8 cellular contexts compared by ENCODE assay signal in genomic region chr12:104456950-104457745, GRCh38. TPM values are rescaled to one million over a fixed set of nuclear protein-coding genes. Genes with fewer than 3 reads are reported as not detected.
DNase-seq lines count a peak whose midpoint lies in the region; ATAC-seq and TF ChIP-seq lines count a peak whose summit lies in the region.

No MANE protein-coding gene starts in this region.

- no peaks in the 10 kb centered on the region for H3K36me3 Mint-ChIP-seq in neural crest cell (ENCODE audit: low read depth)

- H3K9ac ChIP-seq in DND-41 (ENCODE audit: low read depth, low read length): peak overlapping the region; percentile 98
- peak overlapping the region; percentile 68 for H3K9ac ChIP-seq in HUES6 (ENCODE audit: low read length)

- no peak overlapping the region for H2AFZ ChIP-seq in DND-41 (ENCODE audit: low read depth, low read length)

- H3K27ac Mint-ChIP-seq in neural crest cell (ENCODE audit: unreplicated experiment): peak overlapping the region; percentile 83

- peaks cover 44% of the 10 kb centered on the region for H3K36me3 ChIP-seq in DND-41 (ENCODE audit: insufficient read depth, low read length)
- no peaks in the 10 kb centered on the region for H3K36me3 ChIP-seq in HUES6 (ENCODE audit: control insufficient read depth, insufficient read depth, low read length)
- no peaks in the 10 kb centered on the region for H3K36me3 ChIP-seq in Peyer's patch
- no peaks in the 10 kb centered on the region for H3K36me3 ChIP-seq in upper lobe of left lung

- H3K4me1 ChIP-seq in DND-41 (ENCODE audit: insufficient read depth, low read length) (peaks cover 43% of the 10 kb centered on the region), HUES6 (ENCODE audit: control insufficient read depth, insufficient read depth, low read length) (peaks cover 38% of the 10 kb centered on the region), Peyer's patch (peaks cover 0 to 17% (median 0%) of the 10 kb centered on the region in 4 donors), foreskin keratinocyte (peaks cover 22% of the 10 kb centered on the region), upper lobe of left lung (peaks cover 23 to 40% (median 35%) of the 10 kb centered on the region in 4 donors)

- no peaks in the 10 kb centered on the region for H3K9me3 ChIP-seq in DND-41 (ENCODE audit: insufficient read depth, low read length, severe bottlenecking)
- no peaks in the 10 kb centered on the region for H3K9me3 ChIP-seq in HUES6 (ENCODE audit: control insufficient read depth, insufficient read depth, low read depth, low read length)
- H3K9me3 ChIP-seq in Peyer's patch: no peaks in the 10 kb centered on the region
- H3K9me3 ChIP-seq in upper lobe of left lung: no peaks in the 10 kb centered on the region

- 1 to 3% methylated on average over 29 to 58 of the region's 71 CpGs for WGBS in upper lobe of left lung, 2 donors

- peak in 1 of 2 donors; percentile 26 for TF ChIP-seq POLR2A in Peyer's patch (IDR thresholded peaks at IDR 0.05)
- TF ChIP-seq POLR2A in upper lobe of left lung (IDR thresholded peaks at IDR 0.05): peak in 3 of 4 donors; percentile 13 to 92 (median 75)

- peak overlapping the region; percentile 83 for H3K4me2 ChIP-seq in DND-41 (ENCODE audit: insufficient read depth, low read length)

- DNase-seq in DND-41: peak; percentile 68
- peak; percentile 60 to 89 (median 82) for DNase-seq in Peyer's patch
- peak; percentile 10 to 41 (median 26) for DNase-seq in activated naive CD4-positive, alpha-beta T cell (lab: John Stamatoyannopoulos, UW)
- peak; percentile 61 to 78 for DNase-seq in foreskin keratinocyte
- DNase-seq in neural crest cell (ENCODE audit: low read depth, low spot score): peak; percentile 57
- DNase-seq in upper lobe of left lung: peak in 1 of 2 donors; percentile 73

- H3K9me3 Mint-ChIP-seq in neural crest cell: no peaks in the 10 kb centered on the region

- no peak for TF ChIP-seq EP300 in upper lobe of left lung (IDR thresholded peaks at IDR 0.05)

- H3K79me2 ChIP-seq in DND-41 (ENCODE audit: insufficient read depth, low read length): peaks cover 62% of the 10 kb centered on the region

- H3K27me3 ChIP-seq in DND-41 (ENCODE audit: insufficient read depth, low read length, poor library complexity): no peaks in the 10 kb centered on the region
- peaks cover 27% of the 10 kb centered on the region for H3K27me3 ChIP-seq in HUES6 (ENCODE audit: control insufficient read depth, insufficient read depth, low read length)
- H3K27me3 ChIP-seq in Peyer's patch: no peaks in the 10 kb centered on the region
- H3K27me3 ChIP-seq in foreskin keratinocyte: no peaks in the 10 kb centered on the region
- no peaks in the 10 kb centered on the region for H3K27me3 ChIP-seq in upper lobe of left lung

- peak; percentile 65 for TF ChIP-seq CTCF in DND-41 (IDR thresholded peaks at IDR 0.05; ENCODE audit: borderline replicate concordance, extremely low read depth, low read length, poor library complexity, severe bottlenecking)
- peak in 5 of 6 experiments; percentile 19 to 43 (median 21) for TF ChIP-seq CTCF in Peyer's patch (IDR thresholded peaks at IDR 0.05)
- peak; percentile 67 for TF ChIP-seq CTCF in foreskin keratinocyte (conservative IDR thresholded peaks at IDR 0.05)
- peak; percentile 61 for TF ChIP-seq CTCF in neural crest cell (conservative IDR thresholded peaks at IDR 0.05)
- peak in 4 of 6 experiments; percentile 15 to 38 (median 32) for TF ChIP-seq CTCF in upper lobe of left lung (IDR thresholded peaks at IDR 0.05)

- H3K27ac ChIP-seq in DND-41 (ENCODE audit: low read length) (peak overlapping the region; percentile 91), HUES6 (ENCODE audit: low read depth, low read length) (peak overlapping the region; percentile 31; the same call in 1 of the 2 replicates), Peyer's patch (peak overlapping the region; percentile 79 to 97 (median 84)), foreskin keratinocyte (peak overlapping the region; percentile 50), upper lobe of left lung (peak overlapping the region; percentile 81 to 96 (median 90))

- H4K20me1 ChIP-seq in DND-41 (ENCODE audit: insufficient read depth, low read length): peaks cover 54% of the 10 kb centered on the region

- peaks cover 77% of the 10 kb centered on the region for H3K27me3 Mint-ChIP-seq in neural crest cell (ENCODE audit: low read depth)

- H3K4me1 Mint-ChIP-seq in neural crest cell: peaks cover 40% of the 10 kb centered on the region

- peak; percentile 29 for ATAC-seq in DND-41 (ENCODE audit: insufficient read depth, low read depth)
- ATAC-seq in GM21515 (IDR thresholded peaks at IDR 0.05; ENCODE audit: unreplicated experiment): peak; percentile 25
- peak; percentile 35 for ATAC-seq in foreskin keratinocyte
- ATAC-seq in upper lobe of left lung (ENCODE audit: low FRiP score in 2 of 2): peak; percentile 24 to 72

- peak overlapping the region; percentile 95 for H3K4me3 Mint-ChIP-seq in neural crest cell

- H3K4me3 ChIP-seq in DND-41 (ENCODE audit: low read depth in 1 of 2, low read length in 2 of 2) (peak overlapping the region; percentile 78 to 99), HUES6 (ENCODE audit: low read depth, low read length) (peak overlapping the region; percentile 93), Peyer's patch (peak overlapping the region; percentile 66 to 99 (median 73)), upper lobe of left lung (peak overlapping the region; percentile 50 to 95 (median 80))

RNA-seq across cellular contexts. Expression of gene CHST11, which starts 0.4 kb away (rescaled TPM):
- total RNA-seq in Peyer's patch: 100 to 1,000 TPM in 1 of 4 donors, 10 to 100 TPM in 2, 1 to 10 TPM in 1; 9.9 to 119 (median 15.6) TPM
- 17.2 and 22.9 TPM in 2 replicates for total RNA-seq in foreskin keratinocyte
- polyA plus RNA-seq in foreskin keratinocyte: 9.4 and 12.4 TPM in 2 replicates
- 10.0 and 10.2 TPM in 2 replicates for total RNA-seq in neural crest cell
- 100 to 1,000 TPM in 1 of 6 donors, 10 to 100 TPM in 5; 40.4 to 234 (median 58.4) TPM for total RNA-seq in upper lobe of left lung

Comparison
In these comparisons a context has a peak if more than half of its experiments do, and no peak if none do; other contexts are left out.
1. H3K27ac ChIP-seq: peak in every context shown above with its lines; median percentile 91 in DND-41; 90 in upper lobe of left lung; 84 in Peyer's patch; 50 in foreskin keratinocyte; 31 in HUES6.